ENCODE assay signal across 14 cellular contexts in genomic region chr5:133831506-133832224, GRCh38.
DNase-seq lines count a peak whose midpoint lies in the region; ATAC-seq and TF ChIP-seq lines count a peak whose summit lies in the region.
"Had no signal": no experiment of that assay in that cellular context is flagged by ENCODE, and none has a peak within 500 bp of the region (broad histone marks: within the 10 kb centered on the region; RNA-seq: fewer than 3 reads in every experiment).

No MANE protein-coding gene starts in this region.

- H3K9me3 ChIP-seq in BLaER1 (no peaks in the 10 kb centered on the region; the same call in none of the 2 replicates), lung (ENCODE audit: control insufficient read depth in 2 of 2, insufficient read depth in 1 of 2, low read length in 1 of 2) (peaks cover 3 to 5% of the 10 kb centered on the region in 2 donors)
- H3K9me3 ChIP-seq: BE2C, prostate gland had no signal

- no peaks in the 10 kb centered on the region for H4K20me1 ChIP-seq in BLaER1

- peak overlapping the region; percentile 76 for H3K4me2 ChIP-seq in BLaER1

- H3K9ac ChIP-seq in BLaER1: no peak overlapping the region

- TF ChIP-seq CTCF in cardiac fibroblast (IDR thresholded peaks at IDR 0.05; ENCODE audit: low read depth, low read length) (no peak), lung (IDR thresholded peaks at IDR 0.05; ENCODE audit: control extremely low read depth, extremely low read depth) (no peak)

- H3K27me3 ChIP-seq in BLaER1 (no peaks in the 10 kb centered on the region), lung (ENCODE audit: control insufficient read depth, insufficient read depth) (no peaks in the 10 kb centered on the region)
- H3K27me3 ChIP-seq: BE2C had no signal

- H3K36me3 ChIP-seq in BLaER1 (no peaks in the 10 kb centered on the region), lung (ENCODE audit: control insufficient read depth in 2 of 2, insufficient read depth in 2 of 2, low read length in 2 of 2) (no peaks in the 10 kb centered on the region)
- H3K36me3 ChIP-seq: BE2C, prostate gland had no signal

- DNase-seq in HT1080 (ENCODE audit: low read depth): peak; percentile 59
- peak; percentile 8 to 32 for DNase-seq in cardiac fibroblast (ENCODE audit: low read depth in 2 of 2)
- no peak for DNase-seq in lung (ENCODE audit: low spot score)
- no peak for DNase-seq in stimulated activated naive CD4-positive, alpha-beta T cell treated with Interleukin-2 at 50 U/mL for 16 hours (lab: John Stamatoyannopoulos, UW)
- DNase-seq in H4 (ENCODE audit: low spot score): no peak
- DNase-seq in DMS153 (lab: John Stamatoyannopoulos, UW): no peak
- DNase-seq: BE2C; GF-D8; NCI-H446; Right ventricle myocardium superior; stimulated activated CD4-positive, alpha-beta T cell treated with anti-CD3 and anti-CD28 coated beads, Interleukin-2, amount 100 ng/mL, for 48 hours had no signal

- H3K4me1 ChIP-seq in BLaER1 (peaks cover 57% of the 10 kb centered on the region), lung (ENCODE audit: control insufficient read depth in 2 of 2, insufficient read depth in 2 of 2, low read length in 2 of 2) (no peaks in the 10 kb centered on the region)
- H3K4me1 ChIP-seq: prostate gland had no signal

- WGBS in lung, 2 donors: 68 to 80% methylated on average over 11 of the region's 11 CpGs

- no peak for ATAC-seq in lung (ENCODE audit: insufficient read depth, low FRiP score)
- no peak for ATAC-seq in HG02642 (IDR thresholded peaks at IDR 0.05; ENCODE audit: poor library complexity, unreplicated experiment)

- no peak overlapping the region for H3K4me3 ChIP-seq in BLaER1
- H3K4me3 ChIP-seq in cardiac fibroblast (replicated peaks in 1 of 2; ENCODE audit: low read depth in 2 of 2, low read length in 2 of 2): no peak overlapping the region
- H3K4me3 ChIP-seq in lung: peak overlapping the region; percentile 6
- H3K4me3 ChIP-seq: prostate gland had no signal

- H3K27ac ChIP-seq in BLaER1 (no peak overlapping the region), lung (ENCODE audit: low read depth in 1 of 2, low read length in 1 of 2) (no peak overlapping the region)
- H3K27ac ChIP-seq: prostate gland had no signal

Comparison
In these comparisons a context has a peak if more than half of its experiments do, and no peak if none do; other contexts are left out.
1. DNase-seq: peak in HT1080 (single experiment) and cardiac fibroblast (2 of 2); none in lung (single experiment), stimulated activated naive CD4-positive, alpha-beta T cell treated with Interleukin-2 at 50 U/mL for 16 hours (single experiment), H4 (single experiment) and DMS153 (single experiment).